Comparison of ENCODE assay signal across 19 cellular contexts in the genomic region with DNA sequence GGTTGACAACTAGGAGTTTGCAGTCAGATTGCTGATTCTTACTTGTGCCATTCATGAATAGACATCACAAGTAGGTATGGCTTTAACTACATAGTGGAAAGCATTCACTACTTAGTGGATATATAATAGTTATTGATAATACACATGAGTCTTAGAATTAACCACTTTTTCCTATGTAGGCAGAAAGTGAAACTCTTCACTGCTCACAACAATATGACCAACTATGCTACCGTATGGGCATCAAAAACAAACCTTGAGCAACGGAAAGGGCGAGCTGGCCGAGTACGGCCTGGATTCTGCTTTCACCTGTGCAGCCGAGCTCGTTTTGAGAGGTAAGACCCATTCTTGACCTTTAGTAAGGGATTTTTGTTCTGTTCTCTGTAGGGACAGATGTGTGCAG. TPM values are rescaled to one million over a fixed set of nuclear protein-coding genes. Genes with fewer than 3 reads are reported as not detected.
DNase-seq lines count a peak whose midpoint lies in the region; ATAC-seq lines count a peak whose summit lies in the region.
"Had no signal": no experiment of that assay in that cellular context is flagged by ENCODE, and none has a peak within 500 bp of the region (broad histone marks: within the 10 kb centered on the region; RNA-seq: fewer than 3 reads in every experiment).

No MANE protein-coding gene starts in this region.

- H3K4me3 Mint-ChIP-seq in activated naive CD4-positive, alpha-beta T cell treated with anti-CD3 and anti-CD28 coated beads, Interleukin-2, amount 10 ng/mL, durations not matched to agents 7 days and 5 days, result no peak overlapping the region
- no peak overlapping the region for H3K4me3 Mint-ChIP-seq in activated T-helper 2 cell treated with anti-CD3 and anti-CD28 coated beads, Interferon-gamma antibody, Interleukin-2, Interleukin-4, amounts not matched to agents 10 μg/mL and 5 μg/mL and 100 μg/mL, durations not matched to agents 14 hours and 24 hours and 36 hours (ENCODE audit: low read depth)
- H3K4me3 Mint-ChIP-seq: CD4-positive, CD25-positive, alpha-beta regulatory T cell had no signal

- peak; percentile 72 to 83 for ATAC-seq in activated naive CD4-positive, alpha-beta T cell treated with anti-CD3 and anti-CD28 coated beads, Interleukin-2, amount 50 U/mL, for 72 hours
- peak; percentile 86 for ATAC-seq in stimulated activated naive CD8-positive, alpha-beta T cell treated with anti-CD3 and anti-CD28 coated beads, Interleukin-15, Interleukin-2, amounts not matched to agents 100 U/mL and 50 U/mL, for 24 hours
- no peak for ATAC-seq in HG02852 (IDR thresholded peaks at IDR 0.05; ENCODE audit: unreplicated experiment)

- CTCF ChIA-PET in activated naive CD4-positive, alpha-beta T cell treated with anti-CD3 and anti-CD28 coated beads, Interleukin-2, amount 10 ng/mL, durations not matched to agents 7 days and 5 days (lab: Charles Lee), result no interaction called here

- H3K27ac Mint-ChIP-seq in activated naive CD4-positive, alpha-beta T cell treated with anti-CD3 and anti-CD28 coated beads, Interleukin-2, amount 50 U/mL, for 72 hours, result peak overlapping the region; percentile 66 to 89
- H3K27ac Mint-ChIP-seq in activated naive CD4-positive, alpha-beta T cell treated with anti-CD3 and anti-CD28 coated beads, Interleukin-2, amount 10 ng/mL, durations not matched to agents 7 days and 5 days, result no peak overlapping the region
- peak overlapping the region; percentile 65 for H3K27ac Mint-ChIP-seq in activated T-helper 2 cell treated with anti-CD3 and anti-CD28 coated beads, Interferon-gamma antibody, Interleukin-2, Interleukin-4, amounts not matched to agents 10 μg/mL and 5 μg/mL and 100 μg/mL, durations not matched to agents 14 hours and 24 hours and 36 hours

- no peaks in the 10 kb centered on the region for H3K27me3 Mint-ChIP-seq in activated naive CD4-positive, alpha-beta T cell treated with anti-CD3 and anti-CD28 coated beads, Interleukin-2, amount 10 ng/mL, durations not matched to agents 7 days and 5 days
- no peaks in the 10 kb centered on the region for H3K27me3 Mint-ChIP-seq in activated T-helper 2 cell treated with anti-CD3 and anti-CD28 coated beads, Interferon-gamma antibody, Interleukin-2, Interleukin-4, amounts not matched to agents 10 μg/mL and 5 μg/mL and 100 μg/mL, durations not matched to agents 14 hours and 24 hours and 36 hours (ENCODE audit: low read depth)
- H3K27me3 Mint-ChIP-seq: CD4-positive, CD25-positive, alpha-beta regulatory T cell had no signal

- H3K4me1 Mint-ChIP-seq in activated naive CD4-positive, alpha-beta T cell treated with anti-CD3 and anti-CD28 coated beads, Interleukin-2, amount 10 ng/mL, durations not matched to agents 7 days and 5 days, result no peaks in the 10 kb centered on the region
- H3K4me1 Mint-ChIP-seq in activated T-helper 2 cell treated with anti-CD3 and anti-CD28 coated beads, Interferon-gamma antibody, Interleukin-2, Interleukin-4, amounts not matched to agents 10 μg/mL and 5 μg/mL and 100 μg/mL, durations not matched to agents 14 hours and 24 hours and 36 hours (ENCODE audit: low read depth), result peaks cover 15% of the 10 kb centered on the region

- H3K36me3 Mint-ChIP-seq in activated naive CD4-positive, alpha-beta T cell treated with anti-CD3 and anti-CD28 coated beads, Interleukin-2, amount 50 U/mL, for 72 hours, result peaks cover 54 to 98% of the 10 kb centered on the region in 2 donors
- peaks cover 77% of the 10 kb centered on the region for H3K36me3 Mint-ChIP-seq in activated naive CD4-positive, alpha-beta T cell treated with anti-CD3 and anti-CD28 coated beads, Interleukin-2, amount 10 ng/mL, durations not matched to agents 7 days and 5 days
- H3K36me3 Mint-ChIP-seq in activated T-helper 2 cell treated with anti-CD3 and anti-CD28 coated beads, Interferon-gamma antibody, Interleukin-2, Interleukin-4, amounts not matched to agents 10 μg/mL and 5 μg/mL and 100 μg/mL, durations not matched to agents 14 hours and 24 hours and 36 hours (ENCODE audit: low read depth), result peaks cover 99% of the 10 kb centered on the region

- H3K9me3 Mint-ChIP-seq in activated naive CD4-positive, alpha-beta T cell treated with anti-CD3 and anti-CD28 coated beads, Interleukin-2, amount 50 U/mL, for 72 hours, result no peaks in the 10 kb centered on the region
- H3K9me3 Mint-ChIP-seq in activated naive CD4-positive, alpha-beta T cell treated with anti-CD3 and anti-CD28 coated beads, Interleukin-2, amount 10 ng/mL, durations not matched to agents 7 days and 5 days, result no peaks in the 10 kb centered on the region
- no peaks in the 10 kb centered on the region for H3K9me3 Mint-ChIP-seq in activated T-helper 2 cell treated with anti-CD3 and anti-CD28 coated beads, Interferon-gamma antibody, Interleukin-2, Interleukin-4, amounts not matched to agents 10 μg/mL and 5 μg/mL and 100 μg/mL, durations not matched to agents 14 hours and 24 hours and 36 hours
- H3K9me3 Mint-ChIP-seq: CD4-positive, CD25-positive, alpha-beta regulatory T cell had no signal

- intact Hi-C loops in activated T-helper 2 cell treated with anti-CD3 and anti-CD28 coated beads, Interferon-gamma antibody, Interleukin-2, Interleukin-4, amounts not matched to agents 10 μg/mL and 5 μg/mL and 100 μg/mL, durations not matched to agents 14 hours and 24 hours and 36 hours (cut with micrococcal nuclease), result loop anchor here (5.0 kb wide), 1 partner anchor 36 kb away; no protein-coding TSS in a partner anchor
- intact Hi-C loops in head of caudate nucleus (cut with DNase I), result no loop called here

- DNase-seq in activated CD4-positive, alpha-beta T cell treated with anti-CD3 and anti-CD28 coated beads for 48 hours, result peak; percentile 54
- DNase-seq in activated CD4-positive, alpha-beta T cell treated with anti-CD3 and anti-CD28 coated beads for 1 hour, result no peak
- DNase-seq in activated naive CD4-positive, alpha-beta T cell treated with anti-CD3 and anti-CD28 coated beads, Interleukin-2, amount 50 U/mL, for 72 hours (ENCODE audit: low spot score in 2 of 2), result peak in 1 of 2 donors; percentile 38
- no peak for DNase-seq in activated naive CD4-positive, alpha-beta T cell treated with anti-CD3 and anti-CD28 coated beads, Interleukin-2, amount 10 ng/mL, durations not matched to agents 7 days and 5 days
- DNase-seq in activated T-helper 2 cell treated with anti-CD3 and anti-CD28 coated beads, Interferon-gamma antibody, Interleukin-2, Interleukin-4, amounts not matched to agents 10 μg/mL and 5 μg/mL and 100 μg/mL, durations not matched to agents 14 hours and 24 hours and 36 hours (ENCODE audit: low spot score), result no peak
- DNase-seq in stimulated activated naive CD8-positive, alpha-beta T cell treated with anti-CD3 and anti-CD28 coated beads, Interleukin-15, Interleukin-2, amounts not matched to agents 100 U/mL and 50 U/mL, for 24 hours, result peak; percentile 29
- no peak for DNase-seq in head of caudate nucleus
- DNase-seq: BE2C; CD4-positive, CD25-positive, alpha-beta regulatory T cell; DMS153; GDM1; H7; NCI-H1417; NCI-H187; NCI-H2107; NCI-H2227 treated with DMSO at 0.1 percent for 48 hours; NCI-H524; NCI-H82 had no signal

RNA-seq across cellular contexts. Expression of a gene that starts 38.7 kb away (rescaled TPM):
- total RNA-seq in activated naive CD4-positive, alpha-beta T cell treated with anti-CD3 and anti-CD28 coated beads, Interleukin-2, amount 50 U/mL, for 72 hours, result 100 to 1,000 TPM; 162 to 212 TPM
- total RNA-seq in activated T-helper 2 cell treated with anti-CD3 and anti-CD28 coated beads, Interferon-gamma antibody, Interleukin-2, Interleukin-4, amounts not matched to agents 10 μg/mL and 5 μg/mL and 100 μg/mL, durations not matched to agents 14 hours and 24 hours and 36 hours, result 302 and 322 TPM in 2 replicates

Comparison
In these comparisons a context has a peak if more than half of its experiments do, and no peak if none do; other contexts are left out.
1. DNase-seq: peak in activated CD4-positive, alpha-beta T cell treated with anti-CD3 and anti-CD28 coated beads for 48 hours (single experiment) and stimulated activated naive CD8-positive, alpha-beta T cell treated with anti-CD3 and anti-CD28 coated beads, Interleukin-15, Interleukin-2, amounts not matched to agents 100 U/mL and 50 U/mL, for 24 hours (single experiment); none in activated CD4-positive, alpha-beta T cell treated with anti-CD3 and anti-CD28 coated beads for 1 hour (single experiment), activated naive CD4-positive, alpha-beta T cell treated with anti-CD3 and anti-CD28 coated beads, Interleukin-2, amount 10 ng/mL, durations not matched to agents 7 days and 5 days (single experiment), activated T-helper 2 cell treated with anti-CD3 and anti-CD28 coated beads, Interferon-gamma antibody, Interleukin-2, Interleukin-4, amounts not matched to agents 10 μg/mL and 5 μg/mL and 100 μg/mL, durations not matched to agents 14 hours and 24 hours and 36 hours (single experiment) and head of caudate nucleus (0 of 42).